15 cellular contexts compared by ENCODE assay signal in genomic region chr20:50587291-50587961, GRCh38.
DNase-seq lines count a peak whose midpoint lies in the region; TF ChIP-seq lines count a peak whose summit lies in the region.
"Had no signal": no experiment of that assay in that cellular context is flagged by ENCODE, and none has a peak within 500 bp of the region (broad histone marks: within the 10 kb centered on the region; RNA-seq: fewer than 3 reads in every experiment).

No MANE protein-coding gene starts in this region.

- intact Hi-C loops in esophagus squamous epithelium (cut with DNase I), result no loop called here
- intact Hi-C loops in stomach (cut with DNase I; ENCODE audit: low total_unique reads), result no loop called here

- H3K4me3 ChIP-seq in esophagus squamous epithelium (no peak overlapping the region), suprapubic skin (no peak overlapping the region), stomach (no peak overlapping the region)
- H3K4me3 ChIP-seq: lung had no signal

- TF ChIP-seq POLR2A in esophagus squamous epithelium (IDR thresholded peaks at IDR 0.05) (no peak), suprapubic skin (IDR thresholded peaks at IDR 0.05) (no peak), stomach (IDR thresholded peaks at IDR 0.05) (no peak)

- H3K27ac Mint-ChIP-seq in activated naive CD4-positive, alpha-beta T cell treated with anti-CD3 and anti-CD28 coated beads, Interleukin-2, amount 10 ng/mL, durations not matched to agents 7 days and 5 days, result peak overlapping the region; percentile 4
- H3K27ac Mint-ChIP-seq: activated T-helper 2 cell treated with anti-CD3 and anti-CD28 coated beads, Interferon-gamma antibody, Interleukin-2, Interleukin-4, amounts not matched to agents 10 μg/mL and 5 μg/mL and 100 μg/mL, durations not matched to agents 14 hours and 24 hours and 36 hours; natural killer cell treated with Interleukin-12 subunit alpha and Interleukin-12 subunit beta and Interleukin-15 and Interleukin-18, amount 100 ng/mL, for 72 hours; T-helper 1 cell treated with Interleukin-12 subunit alpha and Interleukin-12 subunit beta and Interleukin-4 antibody, amounts not matched to agents 30 μg/mL and 1 μg/mL, for 36 hours had no signal

- H3K4me3 Mint-ChIP-seq in activated naive CD4-positive, alpha-beta T cell treated with anti-CD3 and anti-CD28 coated beads, Interleukin-2, amount 10 ng/mL, durations not matched to agents 7 days and 5 days, result no peak overlapping the region
- H3K4me3 Mint-ChIP-seq: activated CD4-positive, alpha-beta T cell treated with anti-CD3 and anti-CD28 coated beads, Interleukin-2, amount 10 ng/mL, durations not matched to agents 24 days and 14 days; natural killer cell treated with Interleukin-12 subunit alpha and Interleukin-12 subunit beta and Interleukin-15 and Interleukin-18, amount 100 ng/mL, for 72 hours; T-helper 1 cell treated with Interleukin-12 subunit alpha and Interleukin-12 subunit beta and Interleukin-4 antibody, amounts not matched to agents 30 μg/mL and 1 μg/mL, for 36 hours had no signal

- H3K4me1 ChIP-seq in esophagus squamous epithelium, result peaks cover 7 to 53% (median 31%) of the 10 kb centered on the region in 3 donors
- peaks cover 17% of the 10 kb centered on the region for H3K4me1 ChIP-seq in suprapubic skin
- peaks cover 0 to 24% (median 14%) of the 10 kb centered on the region in 4 donors for H3K4me1 ChIP-seq in stomach

- H3K27me3 ChIP-seq in esophagus squamous epithelium (no peaks in the 10 kb centered on the region), suprapubic skin (no peaks in the 10 kb centered on the region), stomach (no peaks in the 10 kb centered on the region)

- CTCF ChIA-PET in activated naive CD4-positive, alpha-beta T cell treated with anti-CD3 and anti-CD28 coated beads, Interleukin-2, amount 10 ng/mL, durations not matched to agents 7 days and 5 days (lab: Charles Lee), result interaction anchor here (0.9 to 4.8 kb wide), 13 partner anchors 9 to 399 kb away, joined by 3 to 24 read pairs (median 6); partner anchors contain the start of gene PTPN1

- TF ChIP-seq CTCF in esophagus squamous epithelium (IDR thresholded peaks at IDR 0.05), result no peak
- no peak for TF ChIP-seq CTCF in suprapubic skin (IDR thresholded peaks at IDR 0.05)
- TF ChIP-seq CTCF in stomach (IDR thresholded peaks at IDR 0.05), result no peak

- 46 to 77% methylated on average over 2 to 6 of the region's 19 CpGs for WGBS in esophagus squamous epithelium, 2 donors
- 37% methylated on average over 5 of the region's 19 CpGs for WGBS in suprapubic skin
- WGBS in stomach, 5 donors, result 80 to 94% (median 87%) methylated on average over 7 to 19 of the region's 19 CpGs

- no peaks in the 10 kb centered on the region for H3K27me3 Mint-ChIP-seq in activated naive CD4-positive, alpha-beta T cell treated with anti-CD3 and anti-CD28 coated beads, Interleukin-2, amount 10 ng/mL, durations not matched to agents 7 days and 5 days
- H3K27me3 Mint-ChIP-seq: activated CD4-positive, alpha-beta T cell treated with anti-CD3 and anti-CD28 coated beads, Interleukin-2, amount 10 ng/mL, durations not matched to agents 24 days and 14 days; natural killer cell treated with Interleukin-12 subunit alpha and Interleukin-12 subunit beta and Interleukin-15 and Interleukin-18, amount 100 ng/mL, for 72 hours had no signal

- H3K27ac ChIP-seq in esophagus squamous epithelium (peak overlapping the region in 3 of 4 donors; percentile 7 to 80 (median 65)), suprapubic skin (peak overlapping the region; percentile 76), stomach (no peak overlapping the region)

- peaks cover 37% of the 10 kb centered on the region for H3K36me3 Mint-ChIP-seq in activated naive CD4-positive, alpha-beta T cell treated with anti-CD3 and anti-CD28 coated beads, Interleukin-2, amount 10 ng/mL, durations not matched to agents 7 days and 5 days

- H3K9me3 Mint-ChIP-seq in activated naive CD4-positive, alpha-beta T cell treated with anti-CD3 and anti-CD28 coated beads, Interleukin-2, amount 10 ng/mL, durations not matched to agents 7 days and 5 days, result no peaks in the 10 kb centered on the region
- H3K9me3 Mint-ChIP-seq: activated CD4-positive, alpha-beta T cell treated with anti-CD3 and anti-CD28 coated beads, Interleukin-2, amount 10 ng/mL, durations not matched to agents 24 days and 14 days; activated T-helper 2 cell treated with anti-CD3 and anti-CD28 coated beads, Interferon-gamma antibody, Interleukin-2, Interleukin-4, amounts not matched to agents 10 μg/mL and 5 μg/mL and 100 μg/mL, durations not matched to agents 14 hours and 24 hours and 36 hours; natural killer cell treated with Interleukin-12 subunit alpha and Interleukin-12 subunit beta and Interleukin-15 and Interleukin-18, amount 100 ng/mL, for 72 hours; T-helper 1 cell treated with Interleukin-12 subunit alpha and Interleukin-12 subunit beta and Interleukin-4 antibody, amounts not matched to agents 30 μg/mL and 1 μg/mL, for 36 hours had no signal

- no peak for DNase-seq in activated naive CD4-positive, alpha-beta T cell treated with anti-CD3 and anti-CD28 coated beads, Interleukin-2, amount 10 ng/mL, durations not matched to agents 7 days and 5 days
- DNase-seq in activated naive CD4-positive, alpha-beta T cell treated with anti-CD3 and anti-CD28 coated beads, Interleukin-2, amount 50 U/mL, for 16 hours, result no peak
- DNase-seq in NCI-H2107 treated with DMSO at 0.1 percent for 48 hours (lab: John Stamatoyannopoulos, UW; ENCODE audit: unreplicated experiment) (peak; percentile 65), esophagus squamous epithelium (lab: John Stamatoyannopoulos, UW) (no peak), suprapubic skin (ENCODE audit: low spot score in 2 of 2) (peak in 1 of 2 donors; percentile 85), stomach (no peak), hippocampal formation (lab: John Stamatoyannopoulos, UW) (no peak), HuH-7 (ENCODE audit: low spot score) (no peak)
- DNase-seq: NCI-H1436, NCI-H748 treated with DMSO at 0.1 percent for 48 hours had no signal

- TF ChIP-seq EP300 in suprapubic skin (IDR thresholded peaks at IDR 0.05), result no peak
- no peak for TF ChIP-seq EP300 in stomach (IDR thresholded peaks at IDR 0.05)

- H3K36me3 ChIP-seq in esophagus squamous epithelium, result peaks cover 15 to 70% (median 27%) of the 10 kb centered on the region in 3 donors
- H3K36me3 ChIP-seq in suprapubic skin, result peaks cover 53% of the 10 kb centered on the region
- H3K36me3 ChIP-seq in stomach, result peaks cover 33 to 87% (median 75%) of the 10 kb centered on the region in 4 donors

- H3K9me3 ChIP-seq in esophagus squamous epithelium (no peaks in the 10 kb centered on the region), suprapubic skin (no peaks in the 10 kb centered on the region), stomach (no peaks in the 10 kb centered on the region)

- H3K4me1 Mint-ChIP-seq in activated naive CD4-positive, alpha-beta T cell treated with anti-CD3 and anti-CD28 coated beads, Interleukin-2, amount 10 ng/mL, durations not matched to agents 7 days and 5 days, result no peaks in the 10 kb centered on the region
- H3K4me1 Mint-ChIP-seq: activated CD4-positive, alpha-beta T cell treated with anti-CD3 and anti-CD28 coated beads, Interleukin-2, amount 10 ng/mL, durations not matched to agents 24 days and 14 days had no signal

Comparison
In these comparisons a context has a peak if more than half of its experiments do, and no peak if none do; other contexts are left out.
1. H3K27ac ChIP-seq: peak in esophagus squamous epithelium (3 of 4) and suprapubic skin (single experiment); none in stomach (0 of 5).